Comparison of ENCODE assay signal across 20 cellular contexts in genomic region chr11:59584294-59584693, GRCh38. TPM values are rescaled to one million over a fixed set of nuclear protein-coding genes. Genes with fewer than 3 reads are reported as not detected.
DNase-seq lines count a peak whose midpoint lies in the region; TF ChIP-seq lines count a peak whose summit lies in the region.
"Had no signal": no experiment of that assay in that cellular context is flagged by ENCODE, and none has a peak within 500 bp of the region (broad histone marks: within the 10 kb centered on the region; RNA-seq: fewer than 3 reads in every experiment).

No MANE protein-coding gene starts in this region.

- no peak for DNase-seq in Caco-2
- DNase-seq in endodermal cell = no peak
- DNase-seq in progenitor cell of endocrine pancreas (ENCODE audit: low spot score, unreplicated experiment) = no peak
- no peak for DNase-seq in KBM-7
- DNase-seq in stimulated activated CD8-positive, alpha-beta memory T cell treated with anti-CD3 and anti-CD28 coated beads, Interleukin-4, amount 100 ng/mL, for 48 hours = no peak
- DNase-seq in A172 (ENCODE audit: low spot score) = no peak
- DNase-seq: CD4-positive, CD25-positive, alpha-beta regulatory T cell; CD8-positive, alpha-beta T cell; DMS 273 treated with DMSO at 0.1 percent for 48 hours; DMS79; EL; GDM1; GOT3; HFFc6 had no signal

- H3K9ac ChIP-seq in endodermal cell (ENCODE audit: extremely low read depth, low read length, poor library complexity, severe bottlenecking) = no peak overlapping the region
- H3K9ac ChIP-seq: BLaER1 had no signal

- H3K27ac Mint-ChIP-seq in Caco-2 (ENCODE audit: unreplicated experiment) = peak overlapping the region; percentile 15
- H3K27ac Mint-ChIP-seq in IgD-negative memory B cell = peak overlapping the region in 2 of 3 donors; percentile 41 to 56
- no peak overlapping the region for H3K27ac Mint-ChIP-seq in endodermal cell
- H3K27ac Mint-ChIP-seq in progenitor cell of endocrine pancreas = peak overlapping the region; percentile 73
- H3K27ac Mint-ChIP-seq: B cell; CD8-positive, alpha-beta T cell; HFFc6 had no signal

- 85 to 92% methylated on average over 2 of the region's 2 CpGs for WGBS in endodermal cell (ENCODE audit: insufficient coverage in 1 of 2, insufficient read length in 1 of 2), 2 experiments

- H3K4me1 ChIP-seq in Caco-2 = no peaks in the 10 kb centered on the region
- no peaks in the 10 kb centered on the region for H3K4me1 ChIP-seq in endodermal cell (ENCODE audit: control insufficient read depth, insufficient read depth, low read length)
- H3K4me1 ChIP-seq: BLaER1, HAP-1 had no signal

- POLR2A ChIA-PET in Caco-2 (lab: Charles Lee) = no interaction called here

- no peak overlapping the region for H3K4me3 ChIP-seq in Caco-2 (ENCODE audit: low read depth, low read length)
- H3K4me3 ChIP-seq in endodermal cell (ENCODE audit: low read length) = peak overlapping the region; percentile 63
- H3K4me3 ChIP-seq: BLaER1, GM12878, HAP-1 had no signal

- H3K9me3 Mint-ChIP-seq in Caco-2 (ENCODE audit: unreplicated experiment) (peaks cover 11% of the 10 kb centered on the region), IgD-negative memory B cell (peaks cover 0 to 8% (median 7%) of the 10 kb centered on the region in 3 donors), endodermal cell (peaks cover 25% of the 10 kb centered on the region), progenitor cell of endocrine pancreas (ENCODE audit: low read depth) (peaks cover 9% of the 10 kb centered on the region)

- TF ChIP-seq CTCF in Caco-2 (IDR thresholded peaks at IDR 0.05; ENCODE audit: insufficient read depth in 1 of 2, low read depth in 1 of 2, low read length in 1 of 2, severe bottlenecking in 1 of 2, unreplicated experiment in 1 of 2) (no peak), endodermal cell (conservative IDR thresholded peaks at IDR 0.05) (no peak), progenitor cell of endocrine pancreas (IDR thresholded peaks at IDR 0.05; ENCODE audit: unreplicated experiment) (no peak)

- intact Hi-C loops in Caco-2 (cut with micrococcal nuclease; ENCODE audit: unreplicated experiment) = no loop called here

- H3K36me3 ChIP-seq in Caco-2 (ENCODE audit: control insufficient read depth, insufficient read depth, low read length) (peaks cover 1% of the 10 kb centered on the region; the same call in 1 of the 2 replicates), endodermal cell (ENCODE audit: control insufficient read depth, insufficient read depth, low read length) (peaks cover 78% of the 10 kb centered on the region)

- no TSS peak for BruUV-seq in Caco-2 (replicated peaks; lab: Mats Ljungman, UMichigan)

- in situ Hi-C loops in KBM-7 (cut with MboI; ENCODE audit: low pct_unique_long_range_greater_than_20kb, low sequenced_read_pairs) = no loop called here

- no peak overlapping the region for H3K27ac ChIP-seq in endodermal cell (ENCODE audit: low read depth, low read length)
- H3K27ac ChIP-seq: BLaER1, C4-2B had no signal

- H3K4me1 Mint-ChIP-seq in Caco-2 (ENCODE audit: low read depth, unreplicated experiment) (no peaks in the 10 kb centered on the region), IgD-negative memory B cell (peaks cover 0 to 3% (median 0%) of the 10 kb centered on the region in 3 donors), endodermal cell (no peaks in the 10 kb centered on the region), progenitor cell of endocrine pancreas (ENCODE audit: low read depth) (peaks cover 6% of the 10 kb centered on the region)
- H3K4me1 Mint-ChIP-seq: B cell had no signal

- H3K4me3 Mint-ChIP-seq in Caco-2 (ENCODE audit: unreplicated experiment) (no peak overlapping the region), IgD-negative memory B cell (no peak overlapping the region), endodermal cell (no peak overlapping the region), progenitor cell of endocrine pancreas (ENCODE audit: low read depth) (no peak overlapping the region)
- H3K4me3 Mint-ChIP-seq: B cell; CD4-positive, CD25-positive, alpha-beta regulatory T cell; CD8-positive, alpha-beta T cell; HFFc6 had no signal

- H3K36me3 Mint-ChIP-seq in Caco-2 (ENCODE audit: insufficient read depth, unreplicated experiment) = peaks cover 84% of the 10 kb centered on the region
- peaks cover 12% of the 10 kb centered on the region for H3K36me3 Mint-ChIP-seq in IgD-negative memory B cell
- H3K36me3 Mint-ChIP-seq in endodermal cell (ENCODE audit: low read depth) = peaks cover 80% of the 10 kb centered on the region
- H3K36me3 Mint-ChIP-seq in progenitor cell of endocrine pancreas (ENCODE audit: insufficient read depth) = peaks cover 52% of the 10 kb centered on the region

- CTCF ChIA-PET in Caco-2 (lab: Charles Lee) = no interaction called here

- H3K9me3 ChIP-seq in Caco-2 = peaks cover 9% of the 10 kb centered on the region
- H3K9me3 ChIP-seq in endodermal cell (ENCODE audit: control insufficient read depth, low read length) = peaks cover 31% of the 10 kb centered on the region

- no peaks in the 10 kb centered on the region for H3K27me3 ChIP-seq in Caco-2 (replicated peaks; ENCODE audit: control insufficient read depth, insufficient read depth, low read length)
- no peaks in the 10 kb centered on the region for H3K27me3 ChIP-seq in endodermal cell (ENCODE audit: control insufficient read depth, insufficient read depth, low read length, poor library complexity, severe bottlenecking)
- H3K27me3 ChIP-seq: BLaER1 had no signal

- H3K27me3 Mint-ChIP-seq in Caco-2 (ENCODE audit: insufficient read depth, unreplicated experiment) = no peaks in the 10 kb centered on the region
- H3K27me3 Mint-ChIP-seq in IgD-negative memory B cell = no peaks in the 10 kb centered on the region
- no peaks in the 10 kb centered on the region for H3K27me3 Mint-ChIP-seq in endodermal cell (ENCODE audit: insufficient read depth)
- no peaks in the 10 kb centered on the region for H3K27me3 Mint-ChIP-seq in progenitor cell of endocrine pancreas
- H3K27me3 Mint-ChIP-seq: B cell; CD4-positive, CD25-positive, alpha-beta regulatory T cell had no signal

RNA-seq across cellular contexts. Expression of gene OSBP, which starts 31.3 kb away (rescaled TPM):
- total RNA-seq in Caco-2 (2022) = 64.5 and 67.5 TPM in 2 replicates
- polyA plus RNA-seq in IgD-negative memory B cell = 15.3 TPM
- total RNA-seq in endodermal cell = 10 to 100 TPM; 41.2 to 44.3 TPM
- polyA plus RNA-seq in endodermal cell (2013, experiment 1 of 2) = 29.1 TPM
- 28.9 TPM for polyA plus RNA-seq in endodermal cell (2013, experiment 2 of 2)
- total RNA-seq in progenitor cell of endocrine pancreas = 42.7 and 46.1 TPM in 2 replicates
- 16.6 and 16.7 TPM in 2 replicates for total RNA-seq in A172 (2014; rRNA removed; shearing (Covaris generic))
